Comparison of ENCODE assay signal across 8 cellular contexts in genomic region chr3:170357920-170358854, GRCh38. TPM values are rescaled to one million over a fixed set of nuclear protein-coding genes. Genes with fewer than 3 reads are reported as not detected.
DNase-seq lines count a peak whose midpoint lies in the region; ATAC-seq and TF ChIP-seq lines count a peak whose summit lies in the region.

No MANE protein-coding gene starts in this region.

- no peaks in the 10 kb centered on the region for H3K27me3 ChIP-seq in liver (ENCODE audit: control insufficient read depth in 4 of 4, insufficient read depth in 4 of 4, low read length in 3 of 4)

- ATAC-seq in HG02571 (IDR thresholded peaks at IDR 0.05; ENCODE audit: unreplicated experiment), result peak; percentile 19
- ATAC-seq in HG03097 (IDR thresholded peaks at IDR 0.05; ENCODE audit: low FRiP score, unreplicated experiment), result no peak

- H3K4me3 Mint-ChIP-seq in activated CD4-positive, alpha-beta T cell treated with anti-CD3 and anti-CD28 coated beads, Interleukin-2, amount 10 ng/mL, durations not matched to agents 24 days and 14 days, result peak overlapping the region; percentile 79

- H3K4me1 ChIP-seq in liver (ENCODE audit: control insufficient read depth in 4 of 4, insufficient read depth in 4 of 4, low read length in 3 of 4), result peaks cover 13 to 37% (median 31%) of the 10 kb centered on the region in 4 donors

- TF ChIP-seq CTCF in GM12864 (IDR thresholded peaks at IDR 0.05; ENCODE audit: low read depth, low read length, missing control alignments) (peak; percentile 73), coronary artery (IDR thresholded peaks at IDR 0.05) (no peak), liver (IDR thresholded peaks at IDR 0.05; ENCODE audit: low read depth, low read length, missing input control) (peak; percentile 25)

- DNase-seq in GM12864 (ENCODE audit: low read depth) (peak; percentile 65), NCI-H2107 treated with DMSO at 0.1 percent for 48 hours (lab: John Stamatoyannopoulos, UW; ENCODE audit: unreplicated experiment) (peak; percentile 29), coronary artery (ENCODE audit: low spot score) (peak; percentile 92)
- peak; percentile 89 for DNase-seq in activated CD4-positive, alpha-beta T cell treated with anti-CD3 and anti-CD28 coated beads, Interleukin-2, amount 10 ng/mL, durations not matched to agents 24 days and 14 days
- peak; percentile 72 for DNase-seq in stimulated activated CD4-positive, alpha-beta T cell treated with anti-CD3 and anti-CD28 coated beads, Interleukin-4, amount 100 ng/mL, for 24 hours

- H3K9me3 Mint-ChIP-seq in activated CD4-positive, alpha-beta T cell treated with anti-CD3 and anti-CD28 coated beads, Interleukin-2, amount 10 ng/mL, durations not matched to agents 24 days and 14 days, result no peaks in the 10 kb centered on the region

- peak in 1 of 2 donors; percentile 43 for TF ChIP-seq RAD21 in liver (IDR thresholded peaks at IDR 0.05)

- no peaks in the 10 kb centered on the region for H3K9me3 ChIP-seq in liver (ENCODE audit: control insufficient read depth in 4 of 4, low read length in 3 of 4)

- H3K4me3 ChIP-seq in GM12864 (ENCODE audit: low read depth, low read length) (peak overlapping the region; percentile 64), coronary artery (peak overlapping the region; percentile 99), liver (ENCODE audit: low read depth in 1 of 3, low read length in 3 of 3) (peak overlapping the region; percentile 74 to 98 (median 76))

- H3K27ac ChIP-seq in coronary artery, result peak overlapping the region; percentile 95 to 100
- H3K27ac ChIP-seq in liver (ENCODE audit: low read depth in 1 of 2, low read length in 2 of 2), result peak overlapping the region; percentile 98 to 99

- H3K36me3 ChIP-seq in liver (ENCODE audit: control insufficient read depth in 4 of 4, insufficient read depth in 3 of 4, low read depth in 1 of 4, low read length in 3 of 4), result peaks cover 0 to 8% (median 5%) of the 10 kb centered on the region in 4 donors

- peaks cover 7% of the 10 kb centered on the region for H3K27me3 Mint-ChIP-seq in activated CD4-positive, alpha-beta T cell treated with anti-CD3 and anti-CD28 coated beads, Interleukin-2, amount 10 ng/mL, durations not matched to agents 24 days and 14 days

- WGBS in liver, result 2% methylated on average over 56 of the region's 56 CpGs

- intact Hi-C loops in activated CD4-positive, alpha-beta T cell treated with anti-CD3 and anti-CD28 coated beads, Interleukin-2, amount 10 ng/mL, durations not matched to agents 24 days and 14 days (cut with micrococcal nuclease), result loop anchor here (1.0 to 5.0 kb wide), 7 partner anchors 81 to 593 kb away; partner anchors contain the start of genes LRRC34, LRRIQ4, PHC3 and SEC62

- peak overlapping the region; percentile 46 to 83 for H3K9ac ChIP-seq in liver (ENCODE audit: low read depth in 1 of 2, low read length in 2 of 2)

- peaks cover 27% of the 10 kb centered on the region for H3K4me1 Mint-ChIP-seq in activated CD4-positive, alpha-beta T cell treated with anti-CD3 and anti-CD28 coated beads, Interleukin-2, amount 10 ng/mL, durations not matched to agents 24 days and 14 days

- H3K27ac Mint-ChIP-seq in activated CD4-positive, alpha-beta T cell treated with anti-CD3 and anti-CD28 coated beads, Interleukin-2, amount 10 ng/mL, durations not matched to agents 24 days and 14 days, result peak overlapping the region; percentile 95

- peaks cover 36% of the 10 kb centered on the region for H3K36me3 Mint-ChIP-seq in activated CD4-positive, alpha-beta T cell treated with anti-CD3 and anti-CD28 coated beads, Interleukin-2, amount 10 ng/mL, durations not matched to agents 24 days and 14 days (ENCODE audit: low read depth)

TF ChIP-seq in liver, 16 proteins besides CTCF, POLR2A, EP300 and RAD21:
- TF ChIP-seq EGR1 (IDR thresholded peaks at IDR 0.05; ENCODE audit: low read depth in 2 of 2) (peak in 1 of 2 donors; percentile 50), GABPA (IDR thresholded peaks at IDR 0.05 in 1 of 2, conservative IDR thresholded peaks at IDR 0.05 in 1 of 2) (no peak), REST (IDR thresholded peaks at IDR 0.05) (no peak), MAX (IDR thresholded peaks at IDR 0.05) (no peak), YY1 (IDR thresholded peaks at IDR 0.05) (peak; percentile 29), JUND (IDR thresholded peaks at IDR 0.05) (no peak), SP1 (IDR thresholded peaks at IDR 0.05) (no peak), HNF4G (IDR thresholded peaks at IDR 0.05) (no peak), FOXA1 (IDR thresholded peaks at IDR 0.05) (no peak), TAF1 (conservative IDR thresholded peaks at IDR 0.05) (no peak), RXRA (IDR thresholded peaks at IDR 0.05) (peak; percentile 50 to 86), ZBTB33 (IDR thresholded peaks at IDR 0.05) (no peak), NR2F2 (IDR thresholded peaks at IDR 0.05) (peak; percentile 16), FOXA2 (IDR thresholded peaks at IDR 0.05) (no peak), HNF4A (conservative IDR thresholded peaks at IDR 0.05) (peak in 1 of 2 donors; percentile 21)
- TF ChIP-seq, protein P1, sequence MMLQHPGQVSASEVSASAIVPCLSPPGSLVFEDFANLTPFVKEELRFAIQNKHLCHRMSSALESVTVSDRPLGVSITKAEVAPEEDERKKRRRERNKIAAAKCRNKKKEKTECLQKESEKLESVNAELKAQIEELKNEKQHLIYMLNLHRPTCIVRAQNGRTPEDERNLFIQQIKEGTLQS (IDR thresholded peaks at IDR 0.05), result no peak

RNA-seq across cellular contexts. Expression of gene SKIL, which starts 0.7 kb away (rescaled TPM):
- total RNA-seq in activated CD4-positive, alpha-beta T cell treated with anti-CD3 and anti-CD28 coated beads, Interleukin-2, amount 10 ng/mL, durations not matched to agents 24 days and 14 days, result 23.3 TPM in 2 replicates
- total RNA-seq in liver, result 10 to 100 TPM; 20.0 to 43.2 TPM
- 1 to 10 TPM; 2.5 to 8.4 TPM for polyA plus RNA-seq in liver

Comparison
In these comparisons a context has a peak if more than half of its experiments do, and no peak if none do; other contexts are left out.
1. DNase-seq: peak in every context shown above with its lines; median percentile 92 in coronary artery; 89 in activated CD4-positive, alpha-beta T cell treated with anti-CD3 and anti-CD28 coated beads, Interleukin-2, amount 10 ng/mL, durations not matched to agents 24 days and 14 days; 72 in stimulated activated CD4-positive, alpha-beta T cell treated with anti-CD3 and anti-CD28 coated beads, Interleukin-4, amount 100 ng/mL, for 24 hours; 65 in GM12864; 29 in NCI-H2107 treated with DMSO at 0.1 percent for 48 hours.